Comparison of ENCODE assay signal across 15 cellular contexts in genomic region chr5:138000102-138000723, GRCh38. TPM values are rescaled to one million over a fixed set of nuclear protein-coding genes. Genes with fewer than 3 reads are reported as not detected.
DNase-seq lines count a peak whose midpoint lies in the region; ATAC-seq, FAIRE-seq and TF ChIP-seq lines count a peak whose summit lies in the region.
"Had no signal": no experiment of that assay in that cellular context is flagged by ENCODE, and none has a peak within 500 bp of the region (broad histone marks: within the 10 kb centered on the region; RNA-seq: fewer than 3 reads in every experiment).

No MANE protein-coding gene starts in this region.

- H3K4ac ChIP-seq in trophoblast cell (ENCODE audit: low read depth, low read length), result no peak overlapping the region

- WGBS in trophoblast cell (ENCODE audit: extremely low coverage, insufficient coverage, insufficient read length), result no CpG with 5 or more reads among the region's 6 CpGs

- no peak overlapping the region for H2AK5ac ChIP-seq in trophoblast cell (ENCODE audit: low read length)

- H3K4me1 ChIP-seq in endothelial cell of umbilical vein (ENCODE audit: control insufficient read depth, extremely low read depth, insufficient read depth, low read length) (peaks cover 8% of the 10 kb centered on the region), trophoblast cell (ENCODE audit: control insufficient read depth in 1 of 2, insufficient read depth in 2 of 2, low read length in 2 of 2) (no peaks in the 10 kb centered on the region)

- H2BK120ac ChIP-seq in trophoblast cell (ENCODE audit: insufficient read depth, low read length, poor library complexity), result no peak overlapping the region

- BruUV-seq in endothelial cell of umbilical vein (replicated peaks; lab: Mats Ljungman, UMichigan), result no TSS peak

- H3K14ac ChIP-seq in trophoblast cell (ENCODE audit: low read length), result no peak overlapping the region

- no peak for ATAC-seq in GM21390 (IDR thresholded peaks at IDR 0.05; ENCODE audit: unreplicated experiment)
- ATAC-seq: foreskin keratinocyte, left lobe of liver had no signal

- no peak overlapping the region for H3K9ac ChIP-seq in endothelial cell of umbilical vein (replicated peaks; ENCODE audit: extremely low read depth, insufficient read depth, low read length)
- no peak overlapping the region for H3K9ac ChIP-seq in trophoblast cell (ENCODE audit: low read length)
- H3K9ac ChIP-seq: BLaER1 treated with 17β-estradiol and CSF1 and Interleukin-3, amounts not matched to agents 10 nM and 100 nM had no signal

- no peak for TF ChIP-seq POLR2A in endothelial cell of umbilical vein (IDR thresholded peaks at IDR 0.05; ENCODE audit: low read depth, low read length)

- no peak overlapping the region for H4K12ac ChIP-seq in trophoblast cell (ENCODE audit: low read depth, low read length)

- H3K4me3 ChIP-seq in MG63, result no peak overlapping the region
- no peak overlapping the region for H3K4me3 ChIP-seq in endothelial cell of umbilical vein (replicated peaks in 1 of 3; ENCODE audit: insufficient read depth in 1 of 3, low read depth in 1 of 3, low read length in 3 of 3)
- no peak overlapping the region for H3K4me3 ChIP-seq in trophoblast cell (ENCODE audit: low read depth, low read length)

- no peak for FAIRE-seq in endothelial cell of umbilical vein (lab: Jason Lieb, UNC)

- no peak for TF ChIP-seq CTCF in endothelial cell of umbilical vein (IDR thresholded peaks at IDR 0.05; ENCODE audit: extremely low read depth in 1 of 2, insufficient read depth in 1 of 2, low read depth in 1 of 2, low read length in 2 of 2)

- intact Hi-C loops in endothelial cell of umbilical vein (cut with micrococcal nuclease), result no loop called here

- H4K8ac ChIP-seq in trophoblast cell (ENCODE audit: low read depth, low read length), result no peak overlapping the region

- H3K9me1 ChIP-seq in endothelial cell of umbilical vein (replicated peaks; ENCODE audit: control insufficient read depth, extremely low read depth, insufficient read depth, low read length), result no peaks in the 10 kb centered on the region

- no peak overlapping the region for H2BK5ac ChIP-seq in trophoblast cell (ENCODE audit: low read depth, low read length, poor library complexity)

- no peak overlapping the region for H3K4me2 ChIP-seq in endothelial cell of umbilical vein (ENCODE audit: insufficient read depth, low read length)
- no peak overlapping the region for H3K4me2 ChIP-seq in trophoblast cell (ENCODE audit: low read length)
- H3K4me2 ChIP-seq: BLaER1 treated with 17β-estradiol and CSF1 and Interleukin-3, amounts not matched to agents 10 nM and 100 nM had no signal

- H3K23ac ChIP-seq in trophoblast cell (ENCODE audit: low read length), result no peak overlapping the region

- POLR2A ChIA-PET in endothelial cell of umbilical vein (lab: Charles Lee), result no interaction called here

- H4K91ac ChIP-seq in trophoblast cell (ENCODE audit: low read depth, low read length), result no peak overlapping the region

- H2AFZ ChIP-seq in endothelial cell of umbilical vein (ENCODE audit: low read depth, low read length), result no peak overlapping the region
- no peak overlapping the region for H2AFZ ChIP-seq in trophoblast cell (ENCODE audit: insufficient read depth, low read length, poor library complexity)

- no peaks in the 10 kb centered on the region for H3K79me1 ChIP-seq in trophoblast cell (ENCODE audit: low read length)

- no peaks in the 10 kb centered on the region for H4K20me1 ChIP-seq in endothelial cell of umbilical vein (replicated peaks; ENCODE audit: control insufficient read depth, extremely low read depth, insufficient read depth, low read length)

- H3K9me3 ChIP-seq in MG63, result 0 out of 2 replicates have a peak, but pooled peaks cover 3% of the 10 kb centered on the region
- no peaks in the 10 kb centered on the region for H3K9me3 ChIP-seq in endothelial cell of umbilical vein (replicated peaks; ENCODE audit: control insufficient read depth, insufficient read depth, low read length)
- no peaks in the 10 kb centered on the region for H3K9me3 ChIP-seq in trophoblast cell (ENCODE audit: insufficient read depth, low read depth, low read length)

- H3K27me3 ChIP-seq in MG63 (no peaks in the 10 kb centered on the region), endothelial cell of umbilical vein (ENCODE audit: control insufficient read depth in 2 of 2, insufficient read depth in 2 of 2, low read length in 2 of 2) (no peaks in the 10 kb centered on the region), trophoblast cell (ENCODE audit: insufficient read depth, low read length) (no peaks in the 10 kb centered on the region)
- H3K27me3 ChIP-seq: BLaER1 treated with 17β-estradiol and CSF1 and Interleukin-3, amounts not matched to agents 10 nM and 100 nM; foreskin keratinocyte had no signal

- DNase-seq in CD1c-positive myeloid dendritic cell (ENCODE audit: extremely low spot score), result peak; percentile 62
- peak; percentile 59 for DNase-seq in MG63
- peak; percentile 11 for DNase-seq in endothelial cell of umbilical vein (ENCODE audit: low read depth, low spot score)
- peak; percentile 40 for DNase-seq in myocyte (ENCODE audit: low read depth)
- DNase-seq in mucosa of gallbladder (ENCODE audit: low spot score), result no peak
- no peak for DNase-seq in NAMALWA (ENCODE audit: low spot score)
- DNase-seq in trophoblast cell, result no peak
- DNase-seq: activated B cell treated with CpG ODN at 0.5 μM for 24 hours; central memory CD4-positive, alpha-beta T cell; GOT3; posterior cingulate gyrus had no signal

- no peak overlapping the region for H2BK12ac ChIP-seq in trophoblast cell (ENCODE audit: low read length)

- dilution Hi-C loops in endothelial cell of umbilical vein (cut with MboI; ENCODE audit: extremely low pct_ligation_motif_present, low sequenced_read_pairs), result no loop called here

- H3K36me3 ChIP-seq in MG63 (peaks cover 44% of the 10 kb centered on the region), endothelial cell of umbilical vein (ENCODE audit: control insufficient read depth in 2 of 2, extremely low read depth in 1 of 2, insufficient read depth in 2 of 2, low read length in 2 of 2) (peaks cover 0 to 5% of the 10 kb centered on the region in 2 experiments), trophoblast cell (ENCODE audit: control insufficient read depth in 1 of 2, insufficient read depth in 2 of 2, low read length in 2 of 2) (peaks cover 9 to 16% of the 10 kb centered on the region in 2 experiments)

- H3K27ac ChIP-seq in endothelial cell of umbilical vein (ENCODE audit: insufficient read depth, low read depth, low read length), result no peak overlapping the region
- H3K27ac ChIP-seq in trophoblast cell (ENCODE audit: low read depth, low read length), result no peak overlapping the region
- H3K27ac ChIP-seq: BLaER1 treated with 17β-estradiol and CSF1 and Interleukin-3, amounts not matched to agents 10 nM and 100 nM; foreskin keratinocyte had no signal

- H3K79me2 ChIP-seq in endothelial cell of umbilical vein (ENCODE audit: control insufficient read depth, insufficient read depth, low read length), result peaks cover 24% of the 10 kb centered on the region
- no peaks in the 10 kb centered on the region for H3K79me2 ChIP-seq in trophoblast cell (ENCODE audit: control insufficient read depth, insufficient read depth, low read length, poor library complexity)

- CTCF ChIA-PET in endothelial cell of umbilical vein (lab: Charles Lee), result interaction anchor here (1.0 to 2.4 kb wide), 3 partner anchors 36 to 221 kb away, joined by 3 to 5 read pairs (median 5); no protein-coding TSS in a partner anchor

- H3K18ac ChIP-seq in trophoblast cell (ENCODE audit: low read length), result no peak overlapping the region

TF ChIP-seq in endothelial cell of umbilical vein, 7 proteins besides CTCF, POLR2A, EP300 and RAD21:
- TF ChIP-seq FOS (IDR thresholded peaks at IDR 0.05; ENCODE audit: borderline replicate concordance, insufficient read depth, low read length), result peak; percentile 20
- TF ChIP-seq, protein P1, sequence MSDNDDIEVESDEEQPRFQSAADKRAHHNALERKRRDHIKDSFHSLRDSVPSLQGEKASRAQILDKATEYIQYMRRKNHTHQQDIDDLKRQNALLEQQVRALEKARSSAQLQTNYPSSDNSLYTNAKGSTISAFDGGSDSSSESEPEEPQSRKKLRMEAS (IDR thresholded peaks at IDR 0.05; ENCODE audit: insufficient read depth, insufficient read length), result no peak

RNA-seq across cellular contexts. Expression of gene FAM13B, which starts 32.7 kb away (rescaled TPM):
- 15.0 and 31.7 TPM in 2 replicates for total RNA-seq in MG63 (2014; rRNA removed; shearing (Covaris generic); ENCODE audit: low replicate concordance)
- total RNA-seq in endothelial cell of umbilical vein, result 19.3 and 25.4 TPM in 2 replicates
- 6.8 and 8.7 TPM in 2 replicates for polyA plus RNA-seq in endothelial cell of umbilical vein
- polyA plus RNA-seq in endothelial cell of umbilical vein (2011; cell fraction: cytosol; rRNA removed), result 7.1 and 8.3 TPM in 2 replicates
- polyA plus RNA-seq in endothelial cell of umbilical vein (2011; cell fraction: nucleus; rRNA removed), result 25.9 and 32.1 TPM in 2 replicates
- 5.6 and 10.3 TPM in 2 replicates for polyA plus RNA-seq in endothelial cell of umbilical vein (2012)
- 18.0 and 19.3 TPM in 2 replicates for polyA minus RNA-seq in endothelial cell of umbilical vein
- polyA minus RNA-seq in endothelial cell of umbilical vein (2011; cell fraction: cytosol; rRNA and poly(A)+ RNA removed), result 13.4 TPM
- 61.2 and 73.2 TPM in 2 replicates for polyA minus RNA-seq in endothelial cell of umbilical vein (2011; cell fraction: nucleus; rRNA and poly(A)+ RNA removed)
- total RNA-seq in myocyte, result 14.0 and 20.6 TPM in 2 replicates
- polyA plus RNA-seq in myocyte (2012), result 18.9 TPM
- total RNA-seq in mucosa of gallbladder, result 35.7 TPM
- polyA plus RNA-seq in trophoblast cell (2013), result 7.6 and 7.9 TPM in 2 replicates

Comparison
In these comparisons a context has a peak if more than half of its experiments do, and no peak if none do; other contexts are left out.
1. DNase-seq: peak in CD1c-positive myeloid dendritic cell (single experiment), MG63 (single experiment), endothelial cell of umbilical vein (single experiment) and myocyte (single experiment); none in mucosa of gallbladder (single experiment), NAMALWA (single experiment) and trophoblast cell (0 of 2).